Comparison of ENCODE assay signal across 8 cellular contexts in genomic region chr5:154860123-154860522, GRCh38. TPM values are rescaled to one million over a fixed set of nuclear protein-coding genes. Genes with fewer than 3 reads are reported as not detected.
DNase-seq lines count a peak whose midpoint lies in the region; ATAC-seq, FAIRE-seq and TF ChIP-seq lines count a peak whose summit lies in the region.

No MANE protein-coding gene starts in this region.

- peak overlapping the region; percentile 95 for H3K4me2 ChIP-seq in BLaER1

- H3K27ac ChIP-seq in BLaER1 (peak overlapping the region; percentile 97), vagina (peak overlapping the region; percentile 98)

- H3K27me3 ChIP-seq in BLaER1, result no peaks in the 10 kb centered on the region
- H3K27me3 ChIP-seq in MG63, result no peaks in the 10 kb centered on the region
- no peaks in the 10 kb centered on the region for H3K27me3 ChIP-seq in vagina

- DNase-seq in MG63, result peak; percentile 70
- no peak for DNase-seq in astrocyte of the cerebellum (ENCODE audit: low read depth)
- DNase-seq in lower leg skin (ENCODE audit: low spot score in 2 of 2), result peak; percentile 62 to 90
- DNase-seq in vagina (ENCODE audit: extremely low spot score in 2 of 2), result no peak
- DNase-seq in H54 (ENCODE audit: insufficient read length, low spot score), result no peak

- ATAC-seq in GM19467 (IDR thresholded peaks at IDR 0.05; ENCODE audit: unreplicated experiment) (no peak), GM19324 (IDR thresholded peaks at IDR 0.05; ENCODE audit: low FRiP score, unreplicated experiment) (no peak)

- no peaks in the 10 kb centered on the region for H3K9me3 ChIP-seq in BLaER1
- no peaks in the 10 kb centered on the region for H3K9me3 ChIP-seq in MG63
- no peaks in the 10 kb centered on the region for H3K9me3 ChIP-seq in vagina

- FAIRE-seq in H54 (lab: Jason Lieb, UNC), result no peak

- no peak for TF ChIP-seq POLR2A in lower leg skin (IDR thresholded peaks at IDR 0.05)
- TF ChIP-seq POLR2A in vagina (IDR thresholded peaks at IDR 0.05), result no peak
- TF ChIP-seq POLR2A in H54 (IDR thresholded peaks at IDR 0.05; ENCODE audit: low read depth, low read length), result no peak

- TF ChIP-seq CTCF in astrocyte of the cerebellum (IDR thresholded peaks at IDR 0.05; ENCODE audit: low read depth, low read length, missing control alignments) (no peak), lower leg skin (IDR thresholded peaks at IDR 0.05) (no peak), vagina (IDR thresholded peaks at IDR 0.05) (no peak)

- H3K4me1 ChIP-seq in BLaER1 (peaks cover 54% of the 10 kb centered on the region), vagina (peaks cover 50% of the 10 kb centered on the region)

- peak overlapping the region; percentile 92 for H3K9ac ChIP-seq in BLaER1

- peaks cover 22% of the 10 kb centered on the region for H3K36me3 ChIP-seq in BLaER1
- H3K36me3 ChIP-seq in MG63, result peaks cover 41% of the 10 kb centered on the region
- H3K36me3 ChIP-seq in vagina, result peaks cover 0 to 7% of the 10 kb centered on the region in 2 donors

- intact Hi-C loops in lower leg skin (cut with DNase I; ENCODE audit: low total_unique reads) (no loop called here), vagina (cut with DNase I) (no loop called here)

- 24 to 29% methylated on average over 5 of the region's 5 CpGs for WGBS in lower leg skin, 2 donors

- peaks cover 54% of the 10 kb centered on the region for H4K20me1 ChIP-seq in BLaER1

- in situ Hi-C loops in astrocyte of the cerebellum (cut with HindIII; ENCODE audit: low sequenced_read_pairs), result no loop called here

- H3K4me3 ChIP-seq in BLaER1, result peak overlapping the region; percentile 88
- peak overlapping the region; percentile 83 for H3K4me3 ChIP-seq in MG63
- peak overlapping the region; percentile 84 for H3K4me3 ChIP-seq in astrocyte of the cerebellum (ENCODE audit: low read depth, low read length)
- no peak overlapping the region for H3K4me3 ChIP-seq in lower leg skin (ENCODE audit: low read depth, poor library complexity, severe bottlenecking)
- peak overlapping the region; percentile 79 to 86 for H3K4me3 ChIP-seq in vagina

RNA-seq across cellular contexts. Expression of gene CNOT8, which starts 1.7 kb away (rescaled TPM):
- total RNA-seq in MG63 (2014; rRNA removed; shearing (Covaris generic); ENCODE audit: low replicate concordance), result 67.0 and 70.7 TPM in 2 replicates
- total RNA-seq in lower leg skin (10 to 100 TPM; 47.8 to 92.9 (median 65.4) TPM), vagina (62.1 TPM)

RNA-seq across cellular contexts. Expression of gene FAXDC2, which starts 9.7 kb away (rescaled TPM):
- 0.54 TPM in 1 of 2 replicates, not detected in the other for total RNA-seq in MG63 (2014; rRNA removed; shearing (Covaris generic); ENCODE audit: low replicate concordance)
- 10 to 100 TPM; 20.2 to 72.8 (median 47.3) TPM for total RNA-seq in lower leg skin
- 35.4 TPM for total RNA-seq in vagina

Comparison
In these comparisons a context has a peak if more than half of its experiments do, and no peak if none do; other contexts are left out.
1. DNase-seq: peak in MG63 (single experiment) and lower leg skin (2 of 2); none in astrocyte of the cerebellum (single experiment), vagina (0 of 2) and H54 (single experiment).
2. RNA of gene FAXDC2, which starts 9.7 kb away (total RNA-seq): 20.2 to 72.8 TPM in lower leg skin and 35.4 TPM in vagina (single experiment); 0.54 TPM in MG63; every median in the first group is over 10 times any median in the second.